Comparison of ENCODE assay signal across 1 cellular context in the genomic region with DNA sequence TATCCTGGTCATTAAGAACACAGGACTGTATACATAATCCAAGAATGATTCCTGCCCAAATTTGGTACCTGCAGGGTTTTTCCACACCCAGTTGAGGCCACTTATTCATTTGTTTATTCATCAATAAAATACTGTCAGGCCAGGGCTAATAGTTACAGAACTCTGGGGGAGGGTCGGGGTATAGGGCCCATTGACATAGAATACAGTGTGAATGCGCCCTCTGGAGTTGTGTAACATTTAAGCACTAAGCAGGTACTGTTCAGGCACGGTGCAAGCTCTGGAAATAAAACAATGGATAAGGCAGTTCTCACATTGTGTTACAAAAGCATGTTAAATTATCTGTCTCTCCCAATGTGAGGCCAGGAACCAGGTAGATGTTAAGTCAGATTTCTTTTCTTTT.
TF ChIP-seq lines count a peak whose summit lies in the region.

No MANE protein-coding gene starts in this region.

TF ChIP-seq in K562, 482 proteins besides CTCF, POLR2A, EP300 and RAD21 (continued from another document):
- TF ChIP-seq, protein P1, sequence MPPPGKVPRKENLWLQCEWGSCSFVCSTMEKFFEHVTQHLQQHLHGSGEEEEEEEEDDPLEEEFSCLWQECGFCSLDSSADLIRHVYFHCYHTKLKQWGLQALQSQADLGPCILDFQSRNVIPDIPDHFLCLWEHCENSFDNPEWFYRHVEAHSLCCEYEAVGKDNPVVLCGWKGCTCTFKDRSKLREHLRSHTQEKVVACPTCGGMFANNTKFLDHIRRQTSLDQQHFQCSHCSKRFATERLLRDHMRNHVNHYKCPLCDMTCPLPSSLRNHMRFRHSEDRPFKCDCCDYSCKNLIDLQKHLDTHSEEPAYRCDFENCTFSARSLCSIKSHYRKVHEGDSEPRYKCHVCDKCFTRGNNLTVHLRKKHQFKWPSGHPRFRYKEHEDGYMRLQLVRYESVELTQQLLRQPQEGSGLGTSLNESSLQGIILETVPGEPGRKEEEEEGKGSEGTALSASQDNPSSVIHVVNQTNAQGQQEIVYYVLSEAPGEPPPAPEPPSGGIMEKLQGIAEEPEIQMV (tag; conservative IDR thresholded peaks at IDR 0.05; ENCODE audit: low read depth): no peak
- TF ChIP-seq, protein P2, sequence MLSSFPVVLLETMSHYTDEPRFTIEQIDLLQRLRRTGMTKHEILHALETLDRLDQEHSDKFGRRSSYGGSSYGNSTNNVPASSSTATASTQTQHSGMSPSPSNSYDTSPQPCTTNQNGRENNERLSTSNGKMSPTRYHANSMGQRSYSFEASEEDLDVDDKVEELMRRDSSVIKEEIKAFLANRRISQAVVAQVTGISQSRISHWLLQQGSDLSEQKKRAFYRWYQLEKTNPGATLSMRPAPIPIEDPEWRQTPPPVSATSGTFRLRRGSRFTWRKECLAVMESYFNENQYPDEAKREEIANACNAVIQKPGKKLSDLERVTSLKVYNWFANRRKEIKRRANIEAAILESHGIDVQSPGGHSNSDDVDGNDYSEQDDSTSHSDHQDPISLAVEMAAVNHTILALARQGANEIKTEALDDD (IDR thresholded peaks at IDR 0.05): no peak
- TF ChIP-seq ZNF717 (CRISPR knock-in tag; IDR thresholded peaks at IDR 0.05) (no peak), SMAD3 (CRISPR knock-in tag; conservative IDR thresholded peaks at IDR 0.05) (no peak), ZNF212 (CRISPR knock-in tag; IDR thresholded peaks at IDR 0.05) (no peak), SRSF7 (optimal IDR thresholded peaks at IDR 0.05; ENCODE audit: low read depth, low read length) (no peak), HNRNPL (IDR thresholded peaks at IDR 0.05; ENCODE audit: low read depth, low read length) (no peak), ARID1B (IDR thresholded peaks at IDR 0.05) (no peak), HMGN3 (IDR thresholded peaks at IDR 0.05; ENCODE audit: borderline replicate concordance, extremely low read depth, insufficient read length, low read depth, low read length) (no peak), SRSF9 (IDR thresholded peaks at IDR 0.05; ENCODE audit: borderline replicate concordance, low read depth, low read length) (no peak), NEUROD1 (IDR thresholded peaks at IDR 0.05; ENCODE audit: borderline replicate concordance, low read depth, low read length, partially characterized antibody) (no peak), NFE2L1 (tag; IDR thresholded peaks at IDR 0.05; ENCODE audit: borderline replicate concordance, low read depth) (no peak), ZNF165 (CRISPR knock-in tag; IDR thresholded peaks at IDR 0.05; ENCODE audit: borderline replicate concordance) (no peak), SMARCB1 (IDR thresholded peaks at IDR 0.05; ENCODE audit: insufficient read length, low read depth) (no peak), SAFB2 (IDR thresholded peaks at IDR 0.05; ENCODE audit: borderline replicate concordance, low read depth, low read length, severe bottlenecking) (no peak), SMC3 (conservative IDR thresholded peaks at IDR 0.05; ENCODE audit: insufficient read depth, low read depth, low read length) (peak; percentile 33; the same call in 1 of the 2 replicates), ZNF551 (CRISPR knock-in tag; IDR thresholded peaks at IDR 0.05) (no peak), OTX1 (CRISPR knock-in tag; IDR thresholded peaks at IDR 0.05) (no peak), PHB (CRISPR knock-in tag; IDR thresholded peaks at IDR 0.05) (no peak)
- TF ChIP-seq, protein P3, sequence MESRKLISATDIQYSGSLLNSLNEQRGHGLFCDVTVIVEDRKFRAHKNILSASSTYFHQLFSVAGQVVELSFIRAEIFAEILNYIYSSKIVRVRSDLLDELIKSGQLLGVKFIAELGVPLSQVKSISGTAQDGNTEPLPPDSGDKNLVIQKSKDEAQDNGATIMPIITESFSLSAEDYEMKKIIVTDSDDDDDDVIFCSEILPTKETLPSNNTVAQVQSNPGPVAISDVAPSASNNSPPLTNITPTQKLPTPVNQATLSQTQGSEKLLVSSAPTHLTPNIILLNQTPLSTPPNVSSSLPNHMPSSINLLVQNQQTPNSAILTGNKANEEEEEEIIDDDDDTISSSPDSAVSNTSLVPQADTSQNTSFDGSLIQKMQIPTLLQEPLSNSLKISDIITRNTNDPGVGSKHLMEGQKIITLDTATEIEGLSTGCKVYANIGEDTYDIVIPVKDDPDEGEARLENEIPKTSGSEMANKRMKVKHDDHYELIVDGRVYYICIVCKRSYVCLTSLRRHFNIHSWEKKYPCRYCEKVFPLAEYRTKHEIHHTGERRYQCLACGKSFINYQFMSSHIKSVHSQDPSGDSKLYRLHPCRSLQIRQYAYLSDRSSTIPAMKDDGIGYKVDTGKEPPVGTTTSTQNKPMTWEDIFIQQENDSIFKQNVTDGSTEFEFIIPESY (CRISPR knock-in tag; IDR thresholded peaks at IDR 0.05): no peak
- TF ChIP-seq, protein P4, sequence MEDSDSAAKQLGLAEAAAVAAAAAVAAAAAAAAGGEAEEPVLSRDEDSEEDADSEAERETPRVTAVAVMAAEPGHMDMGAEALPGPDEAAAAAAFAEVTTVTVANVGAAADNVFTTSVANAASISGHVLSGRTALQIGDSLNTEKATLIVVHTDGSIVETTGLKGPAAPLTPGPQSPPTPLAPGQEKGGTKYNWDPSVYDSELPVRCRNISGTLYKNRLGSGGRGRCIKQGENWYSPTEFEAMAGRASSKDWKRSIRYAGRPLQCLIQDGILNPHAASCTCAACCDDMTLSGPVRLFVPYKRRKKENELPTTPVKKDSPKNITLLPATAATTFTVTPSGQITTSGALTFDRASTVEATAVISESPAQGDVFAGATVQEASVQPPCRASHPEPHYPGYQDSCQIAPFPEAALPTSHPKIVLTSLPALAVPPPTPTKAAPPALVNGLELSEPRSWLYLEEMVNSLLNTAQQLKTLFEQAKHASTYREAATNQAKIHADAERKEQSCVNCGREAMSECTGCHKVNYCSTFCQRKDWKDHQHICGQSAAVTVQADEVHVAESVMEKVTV (CRISPR knock-in tag; IDR thresholded peaks at IDR 0.05): 0 out of 2 replicates have a peak, but pooled peaks have one; percentile 29
- TF ChIP-seq, protein P5, sequence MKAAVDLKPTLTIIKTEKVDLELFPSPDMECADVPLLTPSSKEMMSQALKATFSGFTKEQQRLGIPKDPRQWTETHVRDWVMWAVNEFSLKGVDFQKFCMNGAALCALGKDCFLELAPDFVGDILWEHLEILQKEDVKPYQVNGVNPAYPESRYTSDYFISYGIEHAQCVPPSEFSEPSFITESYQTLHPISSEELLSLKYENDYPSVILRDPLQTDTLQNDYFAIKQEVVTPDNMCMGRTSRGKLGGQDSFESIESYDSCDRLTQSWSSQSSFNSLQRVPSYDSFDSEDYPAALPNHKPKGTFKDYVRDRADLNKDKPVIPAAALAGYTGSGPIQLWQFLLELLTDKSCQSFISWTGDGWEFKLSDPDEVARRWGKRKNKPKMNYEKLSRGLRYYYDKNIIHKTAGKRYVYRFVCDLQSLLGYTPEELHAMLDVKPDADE (conservative IDR thresholded peaks at IDR 0.05; ENCODE audit: control insufficient read depth, low read depth, low read length): no peak
- TF ChIP-seq, protein P6, sequence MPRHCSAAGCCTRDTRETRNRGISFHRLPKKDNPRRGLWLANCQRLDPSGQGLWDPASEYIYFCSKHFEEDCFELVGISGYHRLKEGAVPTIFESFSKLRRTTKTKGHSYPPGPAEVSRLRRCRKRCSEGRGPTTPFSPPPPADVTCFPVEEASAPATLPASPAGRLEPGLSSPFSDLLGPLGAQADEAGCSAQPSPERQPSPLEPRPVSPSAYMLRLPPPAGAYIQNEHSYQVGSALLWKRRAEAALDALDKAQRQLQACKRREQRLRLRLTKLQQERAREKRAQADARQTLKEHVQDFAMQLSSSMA (CRISPR knock-in tag; IDR thresholded peaks at IDR 0.05): no peak
- TF ChIP-seq, protein P7, sequence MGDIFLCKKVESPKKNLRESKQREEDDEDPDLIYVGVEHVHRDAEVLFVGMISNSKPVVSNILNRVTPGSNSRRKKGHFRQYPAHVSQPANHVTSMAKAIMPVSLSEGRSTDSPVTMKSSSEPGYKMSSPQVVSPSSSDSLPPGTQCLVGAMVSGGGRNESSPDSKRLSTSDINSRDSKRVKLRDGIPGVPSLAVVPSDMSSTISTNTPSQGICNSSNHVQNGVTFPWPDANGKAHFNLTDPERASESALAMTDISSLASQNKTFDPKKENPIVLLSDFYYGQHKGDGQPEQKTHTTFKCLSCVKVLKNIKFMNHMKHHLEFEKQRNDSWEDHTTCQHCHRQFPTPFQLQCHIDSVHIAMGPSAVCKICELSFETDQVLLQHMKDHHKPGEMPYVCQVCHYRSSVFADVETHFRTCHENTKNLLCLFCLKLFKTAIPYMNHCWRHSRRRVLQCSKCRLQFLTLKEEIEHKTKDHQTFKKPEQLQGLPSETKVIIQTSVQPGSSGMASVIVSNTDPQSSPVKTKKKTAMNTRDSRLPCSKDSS (IDR thresholded peaks at IDR 0.05; ENCODE audit: low read depth, partially characterized antibody): no peak
- TF ChIP-seq, protein P8, sequence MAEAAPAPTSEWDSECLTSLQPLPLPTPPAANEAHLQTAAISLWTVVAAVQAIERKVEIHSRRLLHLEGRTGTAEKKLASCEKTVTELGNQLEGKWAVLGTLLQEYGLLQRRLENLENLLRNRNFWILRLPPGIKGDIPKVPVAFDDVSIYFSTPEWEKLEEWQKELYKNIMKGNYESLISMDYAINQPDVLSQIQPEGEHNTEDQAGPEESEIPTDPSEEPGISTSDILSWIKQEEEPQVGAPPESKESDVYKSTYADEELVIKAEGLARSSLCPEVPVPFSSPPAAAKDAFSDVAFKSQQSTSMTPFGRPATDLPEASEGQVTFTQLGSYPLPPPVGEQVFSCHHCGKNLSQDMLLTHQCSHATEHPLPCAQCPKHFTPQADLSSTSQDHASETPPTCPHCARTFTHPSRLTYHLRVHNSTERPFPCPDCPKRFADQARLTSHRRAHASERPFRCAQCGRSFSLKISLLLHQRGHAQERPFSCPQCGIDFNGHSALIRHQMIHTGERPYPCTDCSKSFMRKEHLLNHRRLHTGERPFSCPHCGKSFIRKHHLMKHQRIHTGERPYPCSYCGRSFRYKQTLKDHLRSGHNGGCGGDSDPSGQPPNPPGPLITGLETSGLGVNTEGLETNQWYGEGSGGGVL (CRISPR knock-in tag; IDR thresholded peaks at IDR 0.05): no peak
TF ChIP-seq in K562: peak in this region for 4.
